Comparison of ENCODE assay signal across 1 cellular context in the genomic region with DNA sequence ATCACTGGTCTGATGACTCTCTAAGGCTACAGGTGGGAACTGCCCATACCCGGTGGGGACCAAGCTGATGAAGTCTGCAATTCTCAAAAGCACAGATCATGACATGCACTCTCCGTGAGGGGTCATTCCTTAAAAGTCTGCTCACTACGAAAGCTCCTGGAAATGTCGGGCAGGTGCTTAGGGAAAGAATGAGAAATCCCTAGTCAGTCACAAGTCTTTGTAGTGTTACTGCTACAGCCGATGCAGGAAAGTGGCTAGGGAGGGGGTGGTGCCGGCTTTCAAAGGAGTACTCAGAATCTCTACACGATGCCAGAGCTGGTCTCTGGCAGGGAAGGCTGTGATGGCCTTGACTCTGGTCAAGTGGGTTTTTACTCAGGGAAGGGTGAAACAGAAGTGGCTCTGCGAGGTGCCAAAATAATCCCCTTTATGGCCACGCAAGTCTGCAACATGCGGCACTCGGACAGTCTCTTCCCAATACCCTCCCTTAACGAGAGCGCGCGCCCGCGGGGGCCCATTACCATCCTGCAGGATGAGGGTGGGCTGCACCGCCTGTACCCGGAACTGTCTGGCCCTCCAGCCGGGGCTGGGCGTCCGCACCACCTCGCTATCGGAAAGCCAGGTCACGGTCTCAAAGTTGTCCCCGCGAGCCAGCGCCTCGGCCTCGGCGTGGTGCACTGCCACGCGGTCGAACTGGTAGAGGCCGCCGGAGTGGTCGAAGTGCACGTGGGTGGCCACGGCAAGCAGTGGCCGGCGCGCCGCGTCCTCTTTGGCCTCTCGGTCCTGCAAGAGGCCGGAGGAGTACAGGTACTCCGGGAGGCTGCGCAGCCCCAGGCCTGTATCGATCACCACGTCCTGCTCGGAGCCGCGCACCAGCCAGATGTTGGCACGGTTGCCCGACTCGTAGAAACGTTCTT.
TF ChIP-seq lines count a peak whose summit lies in the region.

No MANE protein-coding gene starts in this region.

TF ChIP-seq in HepG2, 621 proteins besides CTCF, POLR2A, EP300 and RAD21 (continued from another document):
- peak; percentile 51; the same call in 1 of the 2 replicates for TF ChIP-seq MTF1 (CRISPR knock-in tag; IDR thresholded peaks at IDR 0.05)
- no peak for TF ChIP-seq ZNF225 (CRISPR knock-in tag; IDR thresholded peaks at IDR 0.05)
- TF ChIP-seq PCBP1 (IDR thresholded peaks at IDR 0.05; ENCODE audit: borderline replicate concordance, low read depth, low read length): no peak
- TF ChIP-seq ZNF253 (CRISPR knock-in tag; IDR thresholded peaks at IDR 0.05; ENCODE audit: borderline replicate concordance): peak; percentile 39; the same call in 1 of the 2 replicates
- peak; percentile 36 for TF ChIP-seq MED1 (CRISPR knock-in tag; IDR thresholded peaks at IDR 0.05)
- peak; percentile 78; the same call in 1 of the 2 replicates for TF ChIP-seq ZFX (CRISPR knock-in tag; IDR thresholded peaks at IDR 0.05; ENCODE audit: low read depth)
- TF ChIP-seq NKX3-1 (CRISPR knock-in tag; IDR thresholded peaks at IDR 0.05): peak; percentile 29; the same call in 1 of the 2 replicates
- no peak for TF ChIP-seq EEA1 (CRISPR knock-in tag; IDR thresholded peaks at IDR 0.05; ENCODE audit: borderline replicate concordance)
- TF ChIP-seq ZNF776 (CRISPR knock-in tag; IDR thresholded peaks at IDR 0.05): peak; percentile 13; the same call in 1 of the 2 replicates
- TF ChIP-seq ZNF777 (CRISPR knock-in tag; IDR thresholded peaks at IDR 0.05): peak; percentile 50; the same call in 1 of the 2 replicates
- TF ChIP-seq, protein P1, sequence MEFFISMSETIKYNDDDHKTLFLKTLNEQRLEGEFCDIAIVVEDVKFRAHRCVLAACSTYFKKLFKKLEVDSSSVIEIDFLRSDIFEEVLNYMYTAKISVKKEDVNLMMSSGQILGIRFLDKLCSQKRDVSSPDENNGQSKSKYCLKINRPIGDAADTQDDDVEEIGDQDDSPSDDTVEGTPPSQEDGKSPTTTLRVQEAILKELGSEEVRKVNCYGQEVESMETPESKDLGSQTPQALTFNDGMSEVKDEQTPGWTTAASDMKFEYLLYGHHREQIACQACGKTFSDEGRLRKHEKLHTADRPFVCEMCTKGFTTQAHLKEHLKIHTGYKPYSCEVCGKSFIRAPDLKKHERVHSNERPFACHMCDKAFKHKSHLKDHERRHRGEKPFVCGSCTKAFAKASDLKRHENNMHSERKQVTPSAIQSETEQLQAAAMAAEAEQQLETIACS (CRISPR knock-in tag; IDR thresholded peaks at IDR 0.05): peak; percentile 79
- TF ChIP-seq ZSCAN12 (CRISPR knock-in tag; IDR thresholded peaks at IDR 0.05): no peak
- peak; percentile 59; the same call in 1 of the 2 replicates for TF ChIP-seq SMYD3 (CRISPR knock-in tag; IDR thresholded peaks at IDR 0.05)
- TF ChIP-seq, protein P2, sequence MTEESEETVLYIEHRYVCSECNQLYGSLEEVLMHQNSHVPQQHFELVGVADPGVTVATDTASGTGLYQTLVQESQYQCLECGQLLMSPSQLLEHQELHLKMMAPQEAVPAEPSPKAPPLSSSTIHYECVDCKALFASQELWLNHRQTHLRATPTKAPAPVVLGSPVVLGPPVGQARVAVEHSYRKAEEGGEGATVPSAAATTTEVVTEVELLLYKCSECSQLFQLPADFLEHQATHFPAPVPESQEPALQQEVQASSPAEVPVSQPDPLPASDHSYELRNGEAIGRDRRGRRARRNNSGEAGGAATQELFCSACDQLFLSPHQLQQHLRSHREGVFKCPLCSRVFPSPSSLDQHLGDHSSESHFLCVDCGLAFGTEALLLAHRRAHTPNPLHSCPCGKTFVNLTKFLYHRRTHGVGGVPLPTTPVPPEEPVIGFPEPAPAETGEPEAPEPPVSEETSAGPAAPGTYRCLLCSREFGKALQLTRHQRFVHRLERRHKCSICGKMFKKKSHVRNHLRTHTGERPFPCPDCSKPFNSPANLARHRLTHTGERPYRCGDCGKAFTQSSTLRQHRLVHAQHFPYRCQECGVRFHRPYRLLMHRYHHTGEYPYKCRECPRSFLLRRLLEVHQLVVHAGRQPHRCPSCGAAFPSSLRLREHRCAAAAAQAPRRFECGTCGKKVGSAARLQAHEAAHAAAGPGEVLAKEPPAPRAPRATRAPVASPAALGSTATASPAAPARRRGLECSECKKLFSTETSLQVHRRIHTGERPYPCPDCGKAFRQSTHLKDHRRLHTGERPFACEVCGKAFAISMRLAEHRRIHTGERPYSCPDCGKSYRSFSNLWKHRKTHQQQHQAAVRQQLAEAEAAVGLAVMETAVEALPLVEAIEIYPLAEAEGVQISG (CRISPR knock-in tag; IDR thresholded peaks at IDR 0.05): peak; percentile 10; the same call in 1 of the 2 replicates
- 0 out of 2 replicates have a peak, but pooled peaks have one; percentile 4 for TF ChIP-seq RXRB (CRISPR knock-in tag; IDR thresholded peaks at IDR 0.05; ENCODE audit: borderline replicate concordance)
- 0 out of 2 replicates have a peak, but pooled peaks have one; percentile 23 for TF ChIP-seq PPARG (CRISPR knock-in tag; conservative IDR thresholded peaks at IDR 0.05)
- TF ChIP-seq, protein P3, sequence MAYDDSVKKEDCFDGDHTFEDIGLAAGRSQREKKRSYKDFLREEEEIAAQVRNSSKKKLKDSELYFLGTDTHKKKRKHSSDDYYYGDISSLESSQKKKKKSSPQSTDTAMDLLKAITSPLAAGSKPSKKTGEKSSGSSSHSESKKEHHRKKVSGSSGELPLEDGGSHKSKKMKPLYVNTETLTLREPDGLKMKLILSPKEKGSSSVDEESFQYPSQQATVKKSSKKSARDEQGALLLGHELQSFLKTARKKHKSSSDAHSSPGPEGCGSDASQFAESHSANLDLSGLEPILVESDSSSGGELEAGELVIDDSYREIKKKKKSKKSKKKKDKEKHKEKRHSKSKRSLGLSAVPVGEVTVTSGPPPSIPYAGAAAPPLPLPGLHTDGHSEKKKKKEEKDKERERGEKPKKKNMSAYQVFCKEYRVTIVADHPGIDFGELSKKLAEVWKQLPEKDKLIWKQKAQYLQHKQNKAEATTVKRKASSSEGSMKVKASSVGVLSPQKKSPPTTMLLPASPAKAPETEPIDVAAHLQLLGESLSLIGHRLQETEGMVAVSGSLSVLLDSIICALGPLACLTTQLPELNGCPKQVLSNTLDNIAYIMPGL (CRISPR knock-in tag; IDR thresholded peaks at IDR 0.05; ENCODE audit: borderline replicate concordance in 1 of 2, low read depth in 1 of 2): no peak; a peak in 1 of 4 replicates
- TF ChIP-seq MTF2 (CRISPR knock-in tag; IDR thresholded peaks at IDR 0.05; ENCODE audit: borderline replicate concordance): no peak; the same call in 1 of the 2 replicates
- peak; percentile 34; the same call in 1 of the 2 replicates for TF ChIP-seq HOXA3 (CRISPR knock-in tag; IDR thresholded peaks at IDR 0.05)
- TF ChIP-seq ZNF781 (CRISPR knock-in tag; IDR thresholded peaks at IDR 0.05; ENCODE audit: borderline replicate concordance, not compliant biosample characterization): peak; percentile 61
- TF ChIP-seq MIXL1 (CRISPR knock-in tag; IDR thresholded peaks at IDR 0.05): no peak
- TF ChIP-seq, protein P4, sequence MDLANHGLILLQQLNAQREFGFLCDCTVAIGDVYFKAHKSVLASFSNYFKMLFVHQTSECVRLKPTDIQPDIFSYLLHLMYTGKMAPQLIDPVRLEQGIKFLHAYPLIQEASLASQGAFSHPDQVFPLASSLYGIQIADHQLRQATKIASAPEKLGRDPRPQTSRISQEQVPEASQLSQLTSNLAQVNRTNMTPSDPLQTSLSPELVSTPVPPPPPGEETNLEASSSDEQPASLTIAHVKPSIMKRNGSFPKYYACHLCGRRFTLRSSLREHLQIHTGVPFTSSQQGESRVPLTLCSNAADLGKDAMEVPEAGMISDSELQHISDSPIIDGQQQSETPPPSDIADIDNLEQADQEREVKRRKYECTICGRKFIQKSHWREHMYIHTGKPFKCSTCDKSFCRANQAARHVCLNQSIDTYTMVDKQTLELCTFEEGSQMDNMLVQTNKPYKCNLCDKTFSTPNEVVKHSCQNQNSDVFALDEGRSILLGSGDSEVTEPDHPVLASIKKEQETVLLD (CRISPR knock-in tag; IDR thresholded peaks at IDR 0.05; ENCODE audit: low read depth): peak; percentile 46; the same call in 1 of the 2 replicates
- 0 out of 2 replicates have a peak, but pooled peaks have one; percentile 29 for TF ChIP-seq ZNF772 (CRISPR knock-in tag; IDR thresholded peaks at IDR 0.05)
- TF ChIP-seq, protein P5, sequence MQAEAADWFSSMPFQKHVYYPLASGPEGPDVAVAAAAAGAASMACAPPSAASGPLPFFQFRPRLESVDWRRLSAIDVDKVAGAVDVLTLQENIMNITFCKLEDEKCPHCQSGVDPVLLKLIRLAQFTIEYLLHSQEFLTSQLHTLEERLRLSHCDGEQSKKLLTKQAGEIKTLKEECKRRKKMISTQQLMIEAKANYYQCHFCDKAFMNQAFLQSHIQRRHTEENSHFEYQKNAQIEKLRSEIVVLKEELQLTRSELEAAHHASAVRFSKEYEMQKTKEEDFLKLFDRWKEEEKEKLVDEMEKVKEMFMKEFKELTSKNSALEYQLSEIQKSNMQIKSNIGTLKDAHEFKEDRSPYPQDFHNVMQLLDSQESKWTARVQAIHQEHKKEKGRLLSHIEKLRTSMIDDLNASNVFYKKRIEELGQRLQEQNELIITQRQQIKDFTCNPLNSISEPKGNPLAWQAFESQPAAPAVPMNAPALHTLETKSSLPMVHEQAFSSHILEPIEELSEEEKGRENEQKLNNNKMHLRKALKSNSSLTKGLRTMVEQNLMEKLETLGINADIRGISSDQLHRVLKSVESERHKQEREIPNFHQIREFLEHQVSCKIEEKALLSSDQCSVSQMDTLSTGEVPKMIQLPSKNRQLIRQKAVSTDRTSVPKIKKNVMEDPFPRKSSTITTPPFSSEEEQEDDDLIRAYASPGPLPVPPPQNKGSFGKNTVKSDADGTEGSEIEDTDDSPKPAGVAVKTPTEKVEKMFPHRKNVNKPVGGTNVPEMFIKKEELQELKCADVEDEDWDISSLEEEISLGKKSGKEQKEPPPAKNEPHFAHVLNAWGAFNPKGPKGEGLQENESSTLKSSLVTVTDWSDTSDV (CRISPR knock-in tag; IDR thresholded peaks at IDR 0.05): 0 out of 2 replicates have a peak, but pooled peaks have one; percentile 92
- no peak for TF ChIP-seq ARNT (IDR thresholded peaks at IDR 0.05)
- peak; percentile 16; the same call in 1 of the 3 replicates for TF ChIP-seq MXI1 (IDR thresholded peaks at IDR 0.05; ENCODE audit: borderline replicate concordance, low read depth, low read length)
- TF ChIP-seq, protein P6, sequence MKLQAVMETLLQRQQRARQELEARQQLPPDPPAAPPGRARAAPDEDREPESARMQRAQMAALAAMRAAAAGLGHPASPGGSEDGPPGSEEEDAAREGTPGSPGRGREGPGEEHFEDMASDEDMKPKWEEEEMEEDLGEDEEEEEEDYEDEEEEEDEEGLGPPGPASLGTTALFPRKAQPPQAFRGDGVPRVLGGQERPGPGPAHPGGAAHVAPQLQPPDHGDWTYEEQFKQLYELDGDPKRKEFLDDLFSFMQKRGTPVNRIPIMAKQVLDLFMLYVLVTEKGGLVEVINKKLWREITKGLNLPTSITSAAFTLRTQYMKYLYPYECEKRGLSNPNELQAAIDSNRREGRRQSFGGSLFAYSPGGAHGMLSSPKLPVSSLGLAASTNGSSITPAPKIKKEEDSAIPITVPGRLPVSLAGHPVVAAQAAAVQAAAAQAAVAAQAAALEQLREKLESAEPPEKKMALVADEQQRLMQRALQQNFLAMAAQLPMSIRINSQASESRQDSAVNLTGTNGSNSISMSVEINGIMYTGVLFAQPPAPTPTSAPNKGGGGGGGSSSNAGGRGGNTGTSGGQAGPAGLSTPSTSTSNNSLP (IDR thresholded peaks at IDR 0.05; ENCODE audit: low read depth, low read length): no peak
- no peak for TF ChIP-seq MYPOP (CRISPR knock-in tag; IDR thresholded peaks at IDR 0.05)
- no peak; the same call in 1 of the 2 replicates for TF ChIP-seq ZNF747 (CRISPR knock-in tag; IDR thresholded peaks at IDR 0.05; ENCODE audit: borderline replicate concordance)
- no peak for TF ChIP-seq ETV5 (CRISPR knock-in tag; IDR thresholded peaks at IDR 0.05; ENCODE audit: borderline replicate concordance)
- TF ChIP-seq ZNF205 (CRISPR knock-in tag; IDR thresholded peaks at IDR 0.05): 0 out of 2 replicates have a peak, but pooled peaks have one; percentile 19
- no peak; the same call in 1 of the 2 replicates for TF ChIP-seq BRD4 (CRISPR knock-in tag; IDR thresholded peaks at IDR 0.05)
